ENCODE assay signal across 28 cellular contexts in genomic region chr10:12622691-12623090, GRCh38.
DNase-seq lines count a peak whose midpoint lies in the region; ATAC-seq, FAIRE-seq and TF ChIP-seq lines count a peak whose summit lies in the region.
"Had no signal": no experiment of that assay in that cellular context is flagged by ENCODE, and none has a peak within 500 bp of the region (broad histone marks: within the 10 kb centered on the region; RNA-seq: fewer than 3 reads in every experiment).

No MANE protein-coding gene starts in this region.

- H3K9me3 ChIP-seq in HepG2 (ENCODE audit: low read length) (no peaks in the 10 kb centered on the region), right lobe of liver (no peaks in the 10 kb centered on the region), T-helper 17 cell (ENCODE audit: control insufficient read depth, low read length, poor library complexity, severe bottlenecking) (no peaks in the 10 kb centered on the region), osteoblast (ENCODE audit: low read depth, low read length) (no peaks in the 10 kb centered on the region)
- H3K9me3 ChIP-seq: BE2C had no signal

- H3K27ac ChIP-seq in HepG2 (ENCODE audit: extremely low read length, insufficient read depth, low read length) (no peak overlapping the region), right lobe of liver (no peak overlapping the region), osteoblast (ENCODE audit: low read depth, low read length) (no peak overlapping the region)
- H3K27ac ChIP-seq: BLaER1 had no signal

- no peak for FAIRE-seq in HepG2 (lab: Jason Lieb, UNC)
- FAIRE-seq: A204.1, GM12878, GM12892, GM18507 had no signal

- H3K79me2 ChIP-seq in HepG2 (ENCODE audit: insufficient read depth, low read length) (no peaks in the 10 kb centered on the region), osteoblast (ENCODE audit: insufficient read depth, low read length) (no peaks in the 10 kb centered on the region)

- H3K4me2 ChIP-seq in HepG2 (ENCODE audit: low read depth, low read length) (no peak overlapping the region), osteoblast (ENCODE audit: insufficient read depth, low read length) (no peak overlapping the region)
- H3K4me2 ChIP-seq: BLaER1 had no signal

- no peak for DNase-seq in HepG2 (ENCODE audit: low spot score)
- DNase-seq in right lobe of liver = no peak
- no peak for DNase-seq in T-helper 17 cell
- DNase-seq in osteoblast (ENCODE audit: insufficient read length, low spot score, missing footprints) = peak; percentile 8
- no peak for DNase-seq in amniotic stem cell (lab: John Stamatoyannopoulos, UW)
- no peak for DNase-seq in NCI-H1105 treated with DMSO at 0.1 percent for 48 hours (lab: John Stamatoyannopoulos, UW)
- DNase-seq: 8988T; ACHN; BE2C; C1 segment of cervical spinal cord; CD4-positive, alpha-beta memory T cell; CD4-positive, CD25-positive, alpha-beta regulatory T cell; CD8-positive, alpha-beta memory T cell; COR-L47; DMS 273 treated with DMSO at 0.1 percent for 48 hours; DMS153; DMS53; DMS79; DND-41; EL; GDM1 had no signal

- intact Hi-C loops in HepG2 (cut with micrococcal nuclease; ENCODE audit: unreplicated experiment) = no loop called here
- intact Hi-C loops in right lobe of liver (cut with DNase I) = no loop called here

- 47% methylated on average over 11 of the region's 11 CpGs for WGBS in HepG2 (ENCODE audit: low lambda C conversion rate)
- WGBS in right lobe of liver (ENCODE audit: insufficient coverage, low coverage, low lambda C conversion rate, missing lambda C conversion rate) = 95% methylated on average over 6 of the region's 11 CpGs

- CTCF ChIA-PET in HepG2 (lab: Yijun Ruan, JAX; ENCODE audit: low intra/inter-chr PET ratio, low total read pairs) = no interaction called here

- H3K4me1 Mint-ChIP-seq in T-helper 17 cell = peaks cover 24% of the 10 kb centered on the region
- H3K4me1 Mint-ChIP-seq: CD14-positive monocyte had no signal

- no peak for TF ChIP-seq CTCF in HepG2 (CRISPR knock-in tag; IDR thresholded peaks at IDR 0.05)
- no peak for TF ChIP-seq CTCF in right lobe of liver (IDR thresholded peaks at IDR 0.05)
- TF ChIP-seq CTCF in osteoblast (IDR thresholded peaks at IDR 0.05; ENCODE audit: extremely low read depth, low read depth, low read length) = no peak

- H3K27me3 Mint-ChIP-seq in T-helper 17 cell = no peaks in the 10 kb centered on the region
- H3K27me3 Mint-ChIP-seq: CD4-positive, alpha-beta memory T cell; CD4-positive, CD25-positive, alpha-beta regulatory T cell; CD8-positive, alpha-beta memory T cell had no signal

- H3K36me3 ChIP-seq in HepG2 (replicated peaks in 1 of 2; ENCODE audit: control insufficient read depth in 1 of 2, insufficient read depth in 2 of 2, low read length in 2 of 2) (no peaks in the 10 kb centered on the region), right lobe of liver (no peaks in the 10 kb centered on the region), osteoblast (ENCODE audit: insufficient read depth, low read length) (no peaks in the 10 kb centered on the region)
- H3K36me3 ChIP-seq: BE2C, BLaER1 had no signal

- no TSS peak for BruUV-seq in HepG2 (replicated peaks; lab: Mats Ljungman, UMichigan)

- no peaks in the 10 kb centered on the region for H4K20me1 ChIP-seq in HepG2 (ENCODE audit: insufficient read depth, low read length)
- no peaks in the 10 kb centered on the region for H4K20me1 ChIP-seq in osteoblast (ENCODE audit: insufficient read depth, low read length)
- H4K20me1 ChIP-seq: BLaER1 had no signal

- TF ChIP-seq POLR2A in HepG2 (IDR thresholded peaks at IDR 0.05; ENCODE audit: insufficient read depth in 1 of 2, low read depth in 2 of 2, low read length in 2 of 2) (no peak), right lobe of liver (IDR thresholded peaks at IDR 0.05) (no peak)

- H3K36me3 Mint-ChIP-seq in T-helper 17 cell (ENCODE audit: low read depth) = no peaks in the 10 kb centered on the region
- H3K36me3 Mint-ChIP-seq: CD14-positive monocyte had no signal

- H3K4me3 Mint-ChIP-seq in T-helper 17 cell = no peak overlapping the region
- H3K4me3 Mint-ChIP-seq: CD14-positive monocyte; CD4-positive, alpha-beta memory T cell; CD4-positive, CD25-positive, alpha-beta regulatory T cell; CD8-positive, alpha-beta memory T cell had no signal

- POLR2A ChIA-PET in HepG2 (lab: Yijun Ruan, JAX) = no interaction called here

- TF ChIP-seq RAD21 in HepG2 (CRISPR knock-in tag; IDR thresholded peaks at IDR 0.05) = no peak

- no peak for ATAC-seq in HepG2
- no peak for ATAC-seq in right lobe of liver
- no peak for ATAC-seq in T-helper 17 cell
- no peak for ATAC-seq in HG03280 (IDR thresholded peaks at IDR 0.05; ENCODE audit: unreplicated experiment)
- ATAC-seq: GM12878 had no signal

- H3K4me3 ChIP-seq in HepG2 (replicated peaks in 1 of 3; ENCODE audit: insufficient read depth in 1 of 3, low read depth in 2 of 3, low read length in 3 of 3) (no peak overlapping the region), right lobe of liver (no peak overlapping the region), osteoblast (ENCODE audit: insufficient read depth, low read length) (no peak overlapping the region)
- H3K4me3 ChIP-seq: BLaER1, GM12878 had no signal

- H3K9ac ChIP-seq in HepG2 (ENCODE audit: insufficient read depth, low read depth, low read length) = no peak overlapping the region
- H3K9ac ChIP-seq: BLaER1 had no signal

- TF ChIP-seq EP300 in HepG2 (IDR thresholded peaks at IDR 0.05; ENCODE audit: low read depth in 2 of 2, low read length in 2 of 2) = no peak
- TF ChIP-seq EP300 in HepG2 (CRISPR knock-in tag; IDR thresholded peaks at IDR 0.05; ENCODE audit: borderline replicate concordance) = no peak

- H3K4me1 ChIP-seq in HepG2 (ENCODE audit: insufficient read depth, low read length) (no peaks in the 10 kb centered on the region), right lobe of liver (peaks cover 0 to 21% (median 0%) of the 10 kb centered on the region in 4 donors), osteoblast (ENCODE audit: insufficient read depth, low read length) (no peaks in the 10 kb centered on the region)

- H3K27me3 ChIP-seq in HepG2 (ENCODE audit: control insufficient read depth in 1 of 2, insufficient read depth in 2 of 2, low read length in 2 of 2) (no peaks in the 10 kb centered on the region; a peak in 1 of 5 replicates), right lobe of liver (no peaks in the 10 kb centered on the region), osteoblast (ENCODE audit: insufficient read depth, low read length) (no peaks in the 10 kb centered on the region)
- H3K27me3 ChIP-seq: BE2C, BLaER1 had no signal

- H2AFZ ChIP-seq in HepG2 (ENCODE audit: low read length) (no peak overlapping the region), osteoblast (ENCODE audit: low read length) (no peak overlapping the region)

- H3K27ac Mint-ChIP-seq in T-helper 17 cell = peak overlapping the region; percentile 56
- H3K27ac Mint-ChIP-seq: CD4-positive, CD25-positive, alpha-beta regulatory T cell; CD8-positive, alpha-beta memory T cell had no signal

- in situ Hi-C loops in HepG2 (cut with HindIII; ENCODE audit: extremely low pct_ligation_motif_present, low pct_unique_long_range_greater_than_20kb) = no loop called here

TF ChIP-seq in HepG2, 621 proteins besides CTCF, POLR2A, EP300 and RAD21:
- TF ChIP-seq, protein P1, sequence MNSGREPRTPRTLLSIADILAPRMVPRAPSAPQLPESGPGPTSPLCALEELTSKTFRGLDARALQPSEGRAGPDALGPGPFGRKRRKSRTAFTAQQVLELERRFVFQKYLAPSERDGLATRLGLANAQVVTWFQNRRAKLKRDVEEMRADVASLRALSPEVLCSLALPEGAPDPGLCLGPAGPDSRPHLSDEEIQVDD (CRISPR knock-in tag; IDR thresholded peaks at IDR 0.05; ENCODE audit: borderline replicate concordance) = no peak
- TF ChIP-seq, protein P2, sequence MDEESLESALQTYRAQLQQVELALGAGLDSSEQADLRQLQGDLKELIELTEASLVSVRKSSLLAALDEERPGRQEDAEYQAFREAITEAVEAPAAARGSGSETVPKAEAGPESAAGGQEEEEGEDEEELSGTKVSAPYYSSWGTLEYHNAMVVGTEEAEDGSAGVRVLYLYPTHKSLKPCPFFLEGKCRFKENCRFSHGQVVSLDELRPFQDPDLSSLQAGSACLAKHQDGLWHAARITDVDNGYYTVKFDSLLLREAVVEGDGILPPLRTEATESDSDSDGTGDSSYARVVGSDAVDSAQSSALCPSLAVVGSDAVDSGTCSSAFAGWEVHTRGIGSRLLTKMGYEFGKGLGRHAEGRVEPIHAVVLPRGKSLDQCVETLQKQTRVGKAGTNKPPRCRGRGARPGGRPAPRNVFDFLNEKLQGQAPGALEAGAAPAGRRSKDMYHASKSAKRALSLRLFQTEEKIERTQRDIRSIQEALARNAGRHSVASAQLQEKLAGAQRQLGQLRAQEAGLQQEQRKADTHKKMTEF (CRISPR knock-in tag; IDR thresholded peaks at IDR 0.05) = no peak
- no peak for TF ChIP-seq ZKSCAN5 (CRISPR knock-in tag; IDR thresholded peaks at IDR 0.05)
- TF ChIP-seq PHB2 (IDR thresholded peaks at IDR 0.05; ENCODE audit: partially characterized antibody) = no peak
- 0 out of 2 replicates have a peak, but pooled peaks have one; percentile 39 for TF ChIP-seq PCBP1 (IDR thresholded peaks at IDR 0.05; ENCODE audit: borderline replicate concordance, low read depth, low read length)
- no peak for TF ChIP-seq FOXK2 (IDR thresholded peaks at IDR 0.05)
- TF ChIP-seq AGO2 (optimal IDR thresholded peaks at IDR 0.05; ENCODE audit: low read depth, low read length) = no peak
